ENCODE assay signal across 19 cellular contexts in the genomic region with DNA sequence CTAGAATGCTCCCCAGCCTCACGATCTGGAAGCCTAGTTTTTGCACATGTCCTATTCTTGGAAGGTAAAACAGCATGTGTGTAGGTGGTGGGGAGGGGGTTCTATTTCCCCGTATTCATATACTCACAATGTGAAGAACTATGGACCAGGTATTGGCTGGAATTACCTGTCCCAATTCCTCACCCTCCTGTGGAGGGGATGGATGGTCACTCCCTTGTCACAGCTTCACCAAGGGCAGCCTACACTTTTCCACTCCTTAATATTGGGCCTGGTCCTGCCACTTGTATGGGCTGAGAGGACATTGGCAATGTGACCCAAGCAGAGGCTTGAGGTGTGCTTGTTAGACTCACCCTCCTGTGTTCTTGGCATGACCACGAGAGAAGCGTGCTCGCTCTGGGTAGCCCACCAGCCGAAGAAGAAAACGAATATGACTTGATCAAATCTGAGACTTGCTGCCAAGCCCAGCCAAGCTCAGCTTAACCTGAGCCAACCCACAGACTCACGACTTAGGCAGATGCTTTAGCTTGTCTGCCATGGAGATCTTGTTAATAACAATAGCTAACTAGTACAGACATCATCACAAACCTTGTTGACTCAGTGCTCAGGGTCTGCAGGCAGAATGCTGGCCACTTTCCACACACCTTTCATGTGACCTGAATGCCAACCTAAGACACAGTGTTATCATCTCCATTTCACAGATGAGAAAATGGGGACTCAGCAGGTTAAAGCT. TPM values are rescaled to one million over a fixed set of nuclear protein-coding genes. Genes with fewer than 3 reads are reported as not detected.
A peak's percentile ranks its signal among the peaks of the same experiment; 100 is the strongest.
DNase-seq lines count a peak whose midpoint lies in the region; ATAC-seq and TF ChIP-seq lines count a peak whose summit lies in the region.
"Had no signal": no experiment of that assay in that cellular context is flagged by ENCODE, and none has a peak within 500 bp of the region (broad histone marks: within the 10 kb centered on the region; RNA-seq: fewer than 3 reads in every experiment).

No MANE protein-coding gene starts in this region.

- no peak overlapping the region for H3K27ac Mint-ChIP-seq in activated naive CD4-positive, alpha-beta T cell treated with anti-CD3 and anti-CD28 coated beads, Interleukin-2, amount 10 ng/mL, durations not matched to agents 7 days and 5 days

- H3K9me3 Mint-ChIP-seq in activated naive CD4-positive, alpha-beta T cell treated with anti-CD3 and anti-CD28 coated beads, Interleukin-2, amount 10 ng/mL, durations not matched to agents 7 days and 5 days, result no peaks in the 10 kb centered on the region

- H3K36me3 Mint-ChIP-seq in activated naive CD4-positive, alpha-beta T cell treated with anti-CD3 and anti-CD28 coated beads, Interleukin-2, amount 10 ng/mL, durations not matched to agents 7 days and 5 days, result no peaks in the 10 kb centered on the region

- H3K4me2 ChIP-seq in osteoblast (ENCODE audit: insufficient read depth, low read length), result no peak overlapping the region

- TF ChIP-seq CTCF in WERI-Rb-1 (IDR thresholded peaks at IDR 0.05; ENCODE audit: low read depth, low read length) (no peak), osteoblast (IDR thresholded peaks at IDR 0.05; ENCODE audit: extremely low read depth, low read depth, low read length) (no peak), upper lobe of right lung (IDR thresholded peaks at IDR 0.05) (no peak)

- ATAC-seq in upper lobe of right lung (no peak), GM18519 (IDR thresholded peaks at IDR 0.05; ENCODE audit: low FRiP score, unreplicated experiment) (no peak), GM21390 (IDR thresholded peaks at IDR 0.05; ENCODE audit: unreplicated experiment) (no peak)

- H3K4me3 Mint-ChIP-seq in activated naive CD4-positive, alpha-beta T cell treated with anti-CD3 and anti-CD28 coated beads, Interleukin-2, amount 10 ng/mL, durations not matched to agents 7 days and 5 days, result no peak overlapping the region

- intact Hi-C loops in upper lobe of right lung (cut with DNase I), result no loop called here

- no peak overlapping the region for H2AFZ ChIP-seq in osteoblast (ENCODE audit: low read length)

- no peaks in the 10 kb centered on the region for H3K27me3 ChIP-seq in WERI-Rb-1 (ENCODE audit: insufficient read depth, low read depth, severe bottlenecking)
- H3K27me3 ChIP-seq in osteoblast (ENCODE audit: insufficient read depth, low read length), result peaks cover 7% of the 10 kb centered on the region
- H3K27me3 ChIP-seq in upper lobe of right lung, result no peaks in the 10 kb centered on the region

- no peaks in the 10 kb centered on the region for H4K20me1 ChIP-seq in osteoblast (ENCODE audit: insufficient read depth, low read length)

- H3K9me3 ChIP-seq in WERI-Rb-1 (ENCODE audit: severe bottlenecking) (no peaks in the 10 kb centered on the region), osteoblast (ENCODE audit: low read depth, low read length) (no peaks in the 10 kb centered on the region), upper lobe of right lung (no peaks in the 10 kb centered on the region)

- no peaks in the 10 kb centered on the region for H3K79me2 ChIP-seq in osteoblast (ENCODE audit: insufficient read depth, low read length)

- no peak overlapping the region for H3K4me3 ChIP-seq in WERI-Rb-1 (ENCODE audit: low read depth, low read length)
- no peak overlapping the region for H3K4me3 ChIP-seq in osteoblast (ENCODE audit: insufficient read depth, low read length)
- no peak overlapping the region for H3K4me3 ChIP-seq in upper lobe of right lung

- peaks cover 11% of the 10 kb centered on the region for H3K27me3 Mint-ChIP-seq in activated naive CD4-positive, alpha-beta T cell treated with anti-CD3 and anti-CD28 coated beads, Interleukin-2, amount 10 ng/mL, durations not matched to agents 7 days and 5 days

- H3K4me1 ChIP-seq in osteoblast (ENCODE audit: insufficient read depth, low read length) (no peaks in the 10 kb centered on the region), upper lobe of right lung (no peaks in the 10 kb centered on the region)

- CTCF ChIA-PET in activated naive CD4-positive, alpha-beta T cell treated with anti-CD3 and anti-CD28 coated beads, Interleukin-2, amount 10 ng/mL, durations not matched to agents 7 days and 5 days (lab: Charles Lee), result interaction anchor here (0.8 to 1.0 kb wide), 2 partner anchors 11 to 21 kb away, joined by 3 read pairs; no protein-coding TSS in a partner anchor

- peak; percentile 5 for DNase-seq in activated naive CD4-positive, alpha-beta T cell treated with anti-CD3 and anti-CD28 coated beads, Interleukin-2, amount 10 ng/mL, durations not matched to agents 7 days and 5 days
- DNase-seq in activated naive CD4-positive, alpha-beta T cell (lab: John Stamatoyannopoulos, UW), result no peak
- DNase-seq in WERI-Rb-1, result peak; percentile 40
- DNase-seq in osteoblast (ENCODE audit: insufficient read length, low spot score, missing footprints), result peak; percentile 72
- DNase-seq in upper lobe of right lung, result peak; percentile 51
- DNase-seq in HPDE6-E6E7 (ENCODE audit: extremely low spot score), result no peak
- DNase-seq: DMS 273 treated with DMSO at 0.1 percent for 48 hours, GDM1, NCI-H1092 treated with DMSO at 0.1 percent for 48 hours, NCI-H146, NCI-H2029 treated with DMSO at 0.1 percent for 48 hours, NCI-H2171, NCI-H69 had no signal

- no peaks in the 10 kb centered on the region for H3K36me3 ChIP-seq in WERI-Rb-1
- no peaks in the 10 kb centered on the region for H3K36me3 ChIP-seq in osteoblast (ENCODE audit: insufficient read depth, low read length)
- no peaks in the 10 kb centered on the region for H3K36me3 ChIP-seq in upper lobe of right lung

- no peak overlapping the region for H3K27ac ChIP-seq in WERI-Rb-1
- no peak overlapping the region for H3K27ac ChIP-seq in osteoblast (ENCODE audit: low read depth, low read length)
- no peak overlapping the region for H3K27ac ChIP-seq in upper lobe of right lung
- H3K27ac ChIP-seq: C4-2B, RWPE1 had no signal

- no peaks in the 10 kb centered on the region for H3K4me1 Mint-ChIP-seq in activated naive CD4-positive, alpha-beta T cell treated with anti-CD3 and anti-CD28 coated beads, Interleukin-2, amount 10 ng/mL, durations not matched to agents 7 days and 5 days

RNA-seq across cellular contexts. Expression of gene ZNF488, which starts 17.2 kb away (rescaled TPM):
- total RNA-seq in osteoblast, result under 0.01 and 0.29 TPM in 2 replicates
- total RNA-seq in upper lobe of right lung, result 0.41 TPM

RNA-seq across cellular contexts. Expression of gene RBP3, which starts 18.7 kb away (rescaled TPM):
- total RNA-seq in osteoblast (not detected in 2 replicates), upper lobe of right lung (not detected)
- total RNA-seq: Daoy, H1 had no signal

RNA-seq across cellular contexts. Expression of gene GDF2, which starts 44.6 kb away (rescaled TPM):
- not detected in 2 replicates for total RNA-seq in osteoblast
- not detected for total RNA-seq in upper lobe of right lung
- total RNA-seq: Daoy, H1 had no signal

Comparison
In these comparisons a context has a peak if more than half of its experiments do, and no peak if none do; other contexts are left out.
1. DNase-seq: peak in activated naive CD4-positive, alpha-beta T cell treated with anti-CD3 and anti-CD28 coated beads, Interleukin-2, amount 10 ng/mL, durations not matched to agents 7 days and 5 days (single experiment), WERI-Rb-1 (single experiment), osteoblast (single experiment) and upper lobe of right lung (single experiment); none in activated naive CD4-positive, alpha-beta T cell (0 of 4) and HPDE6-E6E7 (single experiment).